In the genomic region with DNA sequence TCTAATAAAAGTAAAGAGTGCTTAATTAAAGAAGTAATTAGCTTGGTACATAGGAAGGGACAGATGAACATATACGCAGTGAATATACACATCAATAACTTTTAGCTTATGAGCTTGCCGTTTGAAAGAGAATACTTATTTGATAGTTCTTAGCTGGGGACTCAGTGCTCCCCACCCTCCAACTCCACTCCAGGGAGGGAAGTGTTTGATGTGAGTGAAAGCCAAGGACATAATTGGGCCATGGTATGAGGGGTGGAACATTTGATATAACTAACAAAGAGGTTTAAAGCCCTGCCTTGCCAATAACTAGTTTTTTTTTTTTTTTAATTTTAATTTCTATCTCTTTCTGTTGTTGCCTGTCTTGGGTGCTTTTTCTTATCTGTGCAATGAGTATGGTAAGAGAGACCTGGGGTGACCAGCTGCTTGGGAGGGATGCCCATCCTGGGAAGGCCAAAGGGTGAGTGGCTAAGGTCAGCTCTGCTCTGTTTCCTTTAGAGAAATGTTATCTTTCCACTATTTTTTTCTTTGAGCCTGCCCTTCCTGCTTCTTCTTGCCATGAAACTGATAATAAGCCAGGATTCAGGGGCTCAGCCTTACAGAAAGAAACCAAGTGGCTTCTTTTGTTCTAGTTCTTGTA, we compare ENCODE assay signal across 2 cellular contexts.
TF ChIP-seq lines count a peak whose summit lies in the region.

No MANE protein-coding gene starts in this region.

TF ChIP-seq in SK-N-SH, 30 proteins besides CTCF, POLR2A, EP300 and RAD21:
- TF ChIP-seq, protein P1, sequence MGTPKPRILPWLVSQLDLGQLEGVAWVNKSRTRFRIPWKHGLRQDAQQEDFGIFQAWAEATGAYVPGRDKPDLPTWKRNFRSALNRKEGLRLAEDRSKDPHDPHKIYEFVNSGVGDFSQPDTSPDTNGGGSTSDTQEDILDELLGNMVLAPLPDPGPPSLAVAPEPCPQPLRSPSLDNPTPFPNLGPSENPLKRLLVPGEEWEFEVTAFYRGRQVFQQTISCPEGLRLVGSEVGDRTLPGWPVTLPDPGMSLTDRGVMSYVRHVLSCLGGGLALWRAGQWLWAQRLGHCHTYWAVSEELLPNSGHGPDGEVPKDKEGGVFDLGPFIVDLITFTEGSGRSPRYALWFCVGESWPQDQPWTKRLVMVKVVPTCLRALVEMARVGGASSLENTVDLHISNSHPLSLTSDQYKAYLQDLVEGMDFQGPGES (IDR thresholded peaks at IDR 0.05; ENCODE audit: low read depth, low read length) = no peak

TF ChIP-seq in SK-N-SH treated with all-trans-retinoic acid at 6 μM for 48 hours, 23 proteins besides CTCF, POLR2A, EP300 and RAD21 (continued from another document):
- TF ChIP-seq, protein P2, sequence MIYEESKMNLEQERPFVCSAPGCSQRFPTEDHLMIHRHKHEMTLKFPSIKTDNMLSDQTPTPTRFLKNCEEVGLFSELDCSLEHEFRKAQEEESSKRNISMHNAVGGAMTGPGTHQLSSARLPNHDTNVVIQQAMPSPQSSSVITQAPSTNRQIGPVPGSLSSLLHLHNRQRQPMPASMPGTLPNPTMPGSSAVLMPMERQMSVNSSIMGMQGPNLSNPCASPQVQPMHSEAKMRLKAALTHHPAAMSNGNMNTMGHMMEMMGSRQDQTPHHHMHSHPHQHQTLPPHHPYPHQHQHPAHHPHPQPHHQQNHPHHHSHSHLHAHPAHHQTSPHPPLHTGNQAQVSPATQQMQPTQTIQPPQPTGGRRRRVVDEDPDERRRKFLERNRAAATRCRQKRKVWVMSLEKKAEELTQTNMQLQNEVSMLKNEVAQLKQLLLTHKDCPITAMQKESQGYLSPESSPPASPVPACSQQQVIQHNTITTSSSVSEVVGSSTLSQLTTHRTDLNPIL (CRISPR knock-in tag; IDR thresholded peaks at IDR 0.05; ENCODE audit: low read depth) = no peak
- TF ChIP-seq ZNF70 (CRISPR knock-in tag; IDR thresholded peaks at IDR 0.05) = no peak
- no peak for TF ChIP-seq ZC3H10 (CRISPR knock-in tag; IDR thresholded peaks at IDR 0.05)
- TF ChIP-seq, protein P3, sequence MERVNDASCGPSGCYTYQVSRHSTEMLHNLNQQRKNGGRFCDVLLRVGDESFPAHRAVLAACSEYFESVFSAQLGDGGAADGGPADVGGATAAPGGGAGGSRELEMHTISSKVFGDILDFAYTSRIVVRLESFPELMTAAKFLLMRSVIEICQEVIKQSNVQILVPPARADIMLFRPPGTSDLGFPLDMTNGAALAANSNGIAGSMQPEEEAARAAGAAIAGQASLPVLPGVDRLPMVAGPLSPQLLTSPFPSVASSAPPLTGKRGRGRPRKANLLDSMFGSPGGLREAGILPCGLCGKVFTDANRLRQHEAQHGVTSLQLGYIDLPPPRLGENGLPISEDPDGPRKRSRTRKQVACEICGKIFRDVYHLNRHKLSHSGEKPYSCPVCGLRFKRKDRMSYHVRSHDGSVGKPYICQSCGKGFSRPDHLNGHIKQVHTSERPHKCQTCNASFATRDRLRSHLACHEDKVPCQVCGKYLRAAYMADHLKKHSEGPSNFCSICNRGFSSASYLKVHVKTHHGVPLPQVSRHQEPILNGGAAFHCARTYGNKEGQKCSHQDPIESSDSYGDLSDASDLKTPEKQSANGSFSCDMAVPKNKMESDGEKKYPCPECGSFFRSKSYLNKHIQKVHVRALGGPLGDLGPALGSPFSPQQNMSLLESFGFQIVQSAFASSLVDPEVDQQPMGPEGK (CRISPR knock-in tag; IDR thresholded peaks at IDR 0.05; ENCODE audit: borderline replicate concordance) = no peak
- no peak for TF ChIP-seq TCF4 (CRISPR knock-in tag; IDR thresholded peaks at IDR 0.05; ENCODE audit: borderline replicate concordance)
- TF ChIP-seq PPARA (CRISPR knock-in tag; IDR thresholded peaks at IDR 0.05; ENCODE audit: borderline replicate concordance) = no peak
- TF ChIP-seq ZNF565 (CRISPR knock-in tag; conservative IDR thresholded peaks at IDR 0.05; ENCODE audit: low read depth) = no peak
- no peak for TF ChIP-seq CSDC2 (CRISPR knock-in tag; IDR thresholded peaks at IDR 0.05)
- TF ChIP-seq ESRRG (CRISPR knock-in tag; IDR thresholded peaks at IDR 0.05) = no peak
- TF ChIP-seq ZFP3 (CRISPR knock-in tag; IDR thresholded peaks at IDR 0.05) = no peak
- TF ChIP-seq, protein P4, sequence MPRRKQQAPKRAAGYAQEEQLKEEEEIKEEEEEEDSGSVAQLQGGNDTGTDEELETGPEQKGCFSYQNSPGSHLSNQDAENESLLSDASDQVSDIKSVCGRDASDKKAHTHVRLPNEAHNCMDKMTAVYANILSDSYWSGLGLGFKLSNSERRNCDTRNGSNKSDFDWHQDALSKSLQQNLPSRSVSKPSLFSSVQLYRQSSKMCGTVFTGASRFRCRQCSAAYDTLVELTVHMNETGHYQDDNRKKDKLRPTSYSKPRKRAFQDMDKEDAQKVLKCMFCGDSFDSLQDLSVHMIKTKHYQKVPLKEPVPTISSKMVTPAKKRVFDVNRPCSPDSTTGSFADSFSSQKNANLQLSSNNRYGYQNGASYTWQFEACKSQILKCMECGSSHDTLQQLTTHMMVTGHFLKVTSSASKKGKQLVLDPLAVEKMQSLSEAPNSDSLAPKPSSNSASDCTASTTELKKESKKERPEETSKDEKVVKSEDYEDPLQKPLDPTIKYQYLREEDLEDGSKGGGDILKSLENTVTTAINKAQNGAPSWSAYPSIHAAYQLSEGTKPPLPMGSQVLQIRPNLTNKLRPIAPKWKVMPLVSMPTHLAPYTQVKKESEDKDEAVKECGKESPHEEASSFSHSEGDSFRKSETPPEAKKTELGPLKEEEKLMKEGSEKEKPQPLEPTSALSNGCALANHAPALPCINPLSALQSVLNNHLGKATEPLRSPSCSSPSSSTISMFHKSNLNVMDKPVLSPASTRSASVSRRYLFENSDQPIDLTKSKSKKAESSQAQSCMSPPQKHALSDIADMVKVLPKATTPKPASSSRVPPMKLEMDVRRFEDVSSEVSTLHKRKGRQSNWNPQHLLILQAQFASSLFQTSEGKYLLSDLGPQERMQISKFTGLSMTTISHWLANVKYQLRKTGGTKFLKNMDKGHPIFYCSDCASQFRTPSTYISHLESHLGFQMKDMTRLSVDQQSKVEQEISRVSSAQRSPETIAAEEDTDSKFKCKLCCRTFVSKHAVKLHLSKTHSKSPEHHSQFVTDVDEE (CRISPR knock-in tag; IDR thresholded peaks at IDR 0.05) = no peak
- no peak for TF ChIP-seq ISL1 (CRISPR knock-in tag; IDR thresholded peaks at IDR 0.05)
- TF ChIP-seq ARNTL (CRISPR knock-in tag; IDR thresholded peaks at IDR 0.05; ENCODE audit: borderline replicate concordance, low read depth) = no peak
- TF ChIP-seq RARB (CRISPR knock-in tag; IDR thresholded peaks at IDR 0.05) = no peak
- TF ChIP-seq TOX (CRISPR knock-in tag; IDR thresholded peaks at IDR 0.05; ENCODE audit: borderline replicate concordance) = no peak
- no peak for TF ChIP-seq ZFP30 (CRISPR knock-in tag; IDR thresholded peaks at IDR 0.05)
- TF ChIP-seq SNAI2 (CRISPR knock-in tag; IDR thresholded peaks at IDR 0.05) = no peak
